Comparison of ENCODE assay signal across 39 cellular contexts in genomic region chr1:223635236-223635635, GRCh38. TPM values are rescaled to one million over a fixed set of nuclear protein-coding genes. Genes with fewer than 3 reads are reported as not detected.
"Had no signal": no experiment of that assay in that cellular context is flagged by ENCODE, and none has a peak within 500 bp of the region (broad histone marks: within the 10 kb centered on the region; RNA-seq: fewer than 3 reads in every experiment).

No MANE protein-coding gene starts in this region.

- H3K27me3 Mint-ChIP-seq: activated CD4-positive, alpha-beta memory T cell treated with anti-CD3 and anti-CD28 coated beads for 36 hours had no signal

- H3K27ac ChIP-seq: adrenal gland, brain microvascular endothelial cell, breast epithelium, VCaP had no signal

- H3K9me3 ChIP-seq: adrenal gland, body of pancreas, breast epithelium had no signal

- H3K4me1 ChIP-seq: adrenal gland, body of pancreas, breast epithelium had no signal

- ATAC-seq: activated CD8-positive, alpha-beta T cell treated with anti-CD3 and anti-CD28 coated beads for 36 hours; activated naive CD4-positive, alpha-beta T cell treated with anti-CD3 and anti-CD28 coated beads, Interleukin-2, amount 50 U/mL, for 72 hours; activated T-cell treated with anti-CD3 and anti-CD28 coated beads, Interleukin-2, amount 50 U/mL, for 4 hours; activated T-cell treated with anti-CD3 and anti-CD28 coated beads, Interleukin-2, amount 50 U/mL, for 72 hours; activated T-helper 17 cell treated with anti-CD3 and anti-CD28 coated beads, Interleukin-2, amount 50 U/mL, for 72 hours; body of pancreas had no signal

- H3K36me3 ChIP-seq: adrenal gland, brain microvascular endothelial cell, breast epithelium had no signal

- FAIRE-seq: astrocyte, TTC549 had no signal

- H3K4me3 ChIP-seq: adrenal gland, body of pancreas, breast epithelium had no signal

- H3K36me3 Mint-ChIP-seq: activated naive CD8-positive, alpha-beta T cell treated with anti-CD3 and anti-CD28 coated beads for 36 hours had no signal

- H3K27me3 ChIP-seq: adrenal gland, body of pancreas, brain microvascular endothelial cell, breast epithelium had no signal

- H3K4me1 Mint-ChIP-seq: activated B cell treated with CpG ODN at 0.5 μM for 24 hours; activated CD4-positive, alpha-beta T cell treated with anti-CD3 and anti-CD28 coated beads, Interleukin-2, amount 10 ng/mL, durations not matched to agents 24 days and 14 days had no signal

- DNase-seq: activated B cell treated with CpG ODN at 0.5 μM for 24 hours; activated CD4-positive, alpha-beta memory T cell treated with anti-CD3 and anti-CD28 coated beads for 36 hours; activated CD4-positive, alpha-beta T cell treated with anti-CD3 and anti-CD28 coated beads for 4 hours; activated CD4-positive, alpha-beta T cell treated with anti-CD3 and anti-CD28 coated beads, Interleukin-2, amount 10 ng/mL, durations not matched to agents 24 days and 14 days; activated CD4-positive, alpha-beta T cell treated with anti-CD3 and anti-CD28 coated beads, Interleukin-2, amount 50 U/mL, for 1 hour; activated CD4-positive, alpha-beta T cell treated with anti-CD3 and anti-CD28 coated beads, Interleukin-2, amount 50 U/mL, for 4 hours; activated CD4-positive, CD25-positive, alpha-beta regulatory T cell treated with anti-CD3 and anti-CD28 coated beads, Interleukin-2, amount 50 U/mL, for 72 hours; activated CD8-positive, alpha-beta memory T cell treated with anti-CD3 and anti-CD28 coated beads, Interleukin-2, amount 50 U/mL, for 4 hours; activated CD8-positive, alpha-beta T cell treated with anti-CD3 and anti-CD28 coated beads for 36 hours; activated effector memory CD4-positive, alpha-beta T cell treated with anti-CD3 and anti-CD28 coated beads, Interleukin-2, amount 50 U/mL, for 16 hours; activated gamma-delta T cell treated with Interleukin-2 at 50 U/mL for 16 hours; activated naive CD4-positive, alpha-beta T cell; activated naive CD4-positive, alpha-beta T cell treated with anti-CD3 and anti-CD28 coated beads for 36 hours; activated naive CD4-positive, alpha-beta T cell treated with anti-CD3 and anti-CD28 coated beads, Interleukin-2, amount 50 U/mL, for 16 hours; activated naive CD8-positive, alpha-beta T cell treated with anti-CD3 and anti-CD28 coated beads for 36 hours; activated T-cell treated with anti-CD3 and anti-CD28 coated beads for 4 hours; activated T-cell treated with anti-CD3 and anti-CD28 coated beads, Interleukin-2, amount 50 U/mL, for 1 hour; activated T-cell treated with anti-CD3 and anti-CD28 coated beads, Interleukin-2, amount 50 U/mL, for 4 hours; activated T-cell treated with anti-CD3 and anti-CD28 coated beads, Interleukin-2, amount 50 U/mL, for 72 hours; adrenal gland; amniotic stem cell; aorta; body of pancreas; brain microvascular endothelial cell; central memory CD4-positive, alpha-beta T cell; T-helper 2 cell; T-helper 9 cell had no signal

- H3K27ac Mint-ChIP-seq: activated B cell treated with CpG ODN at 0.5 μM for 24 hours; activated CD4-positive, alpha-beta memory T cell treated with anti-CD3 and anti-CD28 coated beads for 36 hours; activated CD4-positive, alpha-beta T cell treated with anti-CD3 and anti-CD28 coated beads, Interleukin-2, amount 10 ng/mL, durations not matched to agents 24 days and 14 days; activated CD8-positive, alpha-beta T cell treated with anti-CD3 and anti-CD28 coated beads for 36 hours; activated naive CD4-positive, alpha-beta T cell treated with anti-CD3 and anti-CD28 coated beads for 36 hours; activated naive CD4-positive, alpha-beta T cell treated with anti-CD3 and anti-CD28 coated beads, Interleukin-2, amount 50 U/mL, for 72 hours; activated naive CD8-positive, alpha-beta T cell treated with anti-CD3 and anti-CD28 coated beads for 36 hours; activated T-cell treated with anti-CD3 and anti-CD28 coated beads, Interleukin-2, amount 50 U/mL, for 72 hours; activated T-helper 1 cell treated with anti-CD3 and anti-CD28 coated beads, Interleukin-12 subunit alpha, Interleukin-12 subunit beta, Interleukin-2, Interleukin-4 antibody, amounts not matched to agents 30 ng/mL and 10 ng/mL and 1 ng/mL, durations not matched to agents 14 hours and 24 hours and 36 hours; activated T-helper 17 cell treated with anti-CD3 and anti-CD28 coated beads, Interleukin-2, amount 50 U/mL, for 72 hours; T-helper 1 cell treated with Interleukin-12 subunit alpha and Interleukin-12 subunit beta and Interleukin-4 antibody, amounts not matched to agents 30 μg/mL and 1 μg/mL, for 36 hours; T-helper 2 cell treated with Interferon-gamma antibody and Interleukin-4, amounts not matched to agents 5 μg/mL and 100 μg/mL, for 36 hours had no signal

- H3K4me3 Mint-ChIP-seq: activated B cell treated with CpG ODN at 0.5 μM for 24 hours; activated CD4-positive, alpha-beta memory T cell treated with anti-CD3 and anti-CD28 coated beads for 36 hours; activated CD4-positive, alpha-beta T cell treated with anti-CD3 and anti-CD28 coated beads, Interleukin-2, amount 10 ng/mL, durations not matched to agents 24 days and 14 days; activated CD8-positive, alpha-beta T cell treated with anti-CD3 and anti-CD28 coated beads for 36 hours; activated naive CD4-positive, alpha-beta T cell treated with anti-CD3 and anti-CD28 coated beads for 36 hours; activated naive CD8-positive, alpha-beta T cell treated with anti-CD3 and anti-CD28 coated beads for 36 hours; activated T-cell treated with anti-CD3 and anti-CD28 coated beads, Interleukin-2, amount 50 U/mL, for 4 hours; activated T-cell treated with anti-CD3 and anti-CD28 coated beads, Interleukin-2, amount 50 U/mL, for 72 hours; activated T-helper 1 cell treated with anti-CD3 and anti-CD28 coated beads, Interleukin-12 subunit alpha, Interleukin-12 subunit beta, Interleukin-2, Interleukin-4 antibody, amounts not matched to agents 30 ng/mL and 10 ng/mL and 1 ng/mL, durations not matched to agents 14 hours and 24 hours and 36 hours; activated T-helper 17 cell treated with anti-CD3 and anti-CD28 coated beads, Interleukin-2, amount 50 U/mL, for 72 hours; T-helper 1 cell treated with Interleukin-12 subunit alpha and Interleukin-12 subunit beta and Interleukin-4 antibody, amounts not matched to agents 30 μg/mL and 1 μg/mL, for 36 hours; T-helper 2 cell treated with Interferon-gamma antibody and Interleukin-4, amounts not matched to agents 5 μg/mL and 100 μg/mL, for 36 hours had no signal

RNA-seq across cellular contexts. Expression of gene CAPN8, which starts 30.3 kb away (rescaled TPM):
- total RNA-seq: activated B cell treated with CpG ODN at 0.5 μM for 24 hours; activated CD4-positive, alpha-beta memory T cell treated with anti-CD3 and anti-CD28 coated beads for 36 hours; activated CD4-positive, alpha-beta T cell treated with anti-CD3 and anti-CD28 coated beads, Interleukin-2, amount 10 ng/mL, durations not matched to agents 24 days and 14 days; activated CD8-positive, alpha-beta memory T cell treated with anti-CD3 and anti-CD28 coated beads for 36 hours; activated CD8-positive, alpha-beta T cell treated with anti-CD3 and anti-CD28 coated beads for 36 hours; activated naive CD4-positive, alpha-beta T cell treated with anti-CD3 and anti-CD28 coated beads for 36 hours; activated naive CD4-positive, alpha-beta T cell treated with anti-CD3 and anti-CD28 coated beads, Interleukin-2, amount 50 U/mL, for 72 hours; activated naive CD8-positive, alpha-beta T cell treated with anti-CD3 and anti-CD28 coated beads for 36 hours; activated T-cell treated with anti-CD3 and anti-CD28 coated beads, Interleukin-2, amount 50 U/mL, for 4 hours; activated T-cell treated with anti-CD3 and anti-CD28 coated beads, Interleukin-2, amount 50 U/mL, for 72 hours; activated T-helper 1 cell treated with anti-CD3 and anti-CD28 coated beads, Interleukin-12 subunit alpha, Interleukin-12 subunit beta, Interleukin-2, Interleukin-4 antibody, amounts not matched to agents 30 ng/mL and 10 ng/mL and 1 ng/mL, durations not matched to agents 14 hours and 24 hours and 36 hours; activated T-helper 17 cell treated with anti-CD3 and anti-CD28 coated beads, Interleukin-2, amount 50 U/mL, for 72 hours; astrocyte; cardiac septum; cerebellum had no signal
